ENCODE assay signal across 14 cellular contexts in the genomic region with DNA sequence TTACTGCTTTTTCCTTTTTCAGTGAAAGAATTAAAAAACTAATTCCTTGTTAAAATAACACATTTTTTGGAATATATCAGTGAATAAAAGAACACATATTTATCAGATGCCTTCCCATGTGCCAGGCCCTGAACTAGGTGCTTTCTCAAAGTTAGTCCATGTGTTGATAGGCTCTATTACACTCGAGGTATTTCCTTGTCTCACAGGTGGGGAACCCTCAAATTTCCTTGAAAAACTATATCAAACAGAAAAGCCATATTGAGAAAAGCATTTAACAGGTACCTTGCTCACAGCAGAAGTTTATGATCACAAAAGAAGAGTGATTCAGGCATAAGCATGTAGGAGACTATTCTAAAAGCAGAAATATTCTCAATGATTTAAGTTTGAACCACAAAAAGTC.
"Had no signal": no experiment of that assay in that cellular context is flagged by ENCODE, and none has a peak within 500 bp of the region (broad histone marks: within the 10 kb centered on the region; RNA-seq: fewer than 3 reads in every experiment).

No MANE protein-coding gene starts in this region.

- H3K27ac ChIP-seq: ascending aorta, cardiac muscle cell, gastrocnemius medialis, suprapubic skin, upper lobe of right lung had no signal

- ATAC-seq: activated CD8-positive, alpha-beta T cell treated with anti-CD3 and anti-CD28 coated beads for 36 hours; naive thymus-derived CD8-positive, alpha-beta T cell; upper lobe of right lung had no signal

- DNase-seq: activated CD8-positive, alpha-beta memory T cell treated with anti-CD3 and anti-CD28 coated beads, Interleukin-2, amount 50 U/mL, for 4 hours; activated CD8-positive, alpha-beta T cell treated with anti-CD3 and anti-CD28 coated beads for 36 hours; activated naive CD4-positive, alpha-beta T cell; mucosa of descending colon; naive thymus-derived CD8-positive, alpha-beta T cell; stimulated activated CD4-positive, alpha-beta T cell treated with anti-CD3 and anti-CD28 coated beads, Interleukin-2, amount 100 ng/mL, for 48 hours; stimulated activated naive CD4-positive, alpha-beta T cell treated with Interleukin-2 at 50 U/mL for 16 hours; upper lobe of right lung had no signal

- H3K9me3 ChIP-seq: ascending aorta, gastrocnemius medialis, mucosa of descending colon, suprapubic skin, upper lobe of right lung had no signal

- FAIRE-seq: colon had no signal

- H3K27me3 ChIP-seq: ascending aorta, cardiac muscle cell, gastrocnemius medialis, suprapubic skin, upper lobe of right lung had no signal

- H3K4me3 ChIP-seq: ascending aorta, cardiac muscle cell, gastrocnemius medialis, lung, mucosa of descending colon, suprapubic skin, upper lobe of right lung had no signal

- H3K4me1 ChIP-seq: ascending aorta, gastrocnemius medialis, suprapubic skin, upper lobe of right lung had no signal
